Comparison of ENCODE assay signal across 1 cellular context in the genomic region with DNA sequence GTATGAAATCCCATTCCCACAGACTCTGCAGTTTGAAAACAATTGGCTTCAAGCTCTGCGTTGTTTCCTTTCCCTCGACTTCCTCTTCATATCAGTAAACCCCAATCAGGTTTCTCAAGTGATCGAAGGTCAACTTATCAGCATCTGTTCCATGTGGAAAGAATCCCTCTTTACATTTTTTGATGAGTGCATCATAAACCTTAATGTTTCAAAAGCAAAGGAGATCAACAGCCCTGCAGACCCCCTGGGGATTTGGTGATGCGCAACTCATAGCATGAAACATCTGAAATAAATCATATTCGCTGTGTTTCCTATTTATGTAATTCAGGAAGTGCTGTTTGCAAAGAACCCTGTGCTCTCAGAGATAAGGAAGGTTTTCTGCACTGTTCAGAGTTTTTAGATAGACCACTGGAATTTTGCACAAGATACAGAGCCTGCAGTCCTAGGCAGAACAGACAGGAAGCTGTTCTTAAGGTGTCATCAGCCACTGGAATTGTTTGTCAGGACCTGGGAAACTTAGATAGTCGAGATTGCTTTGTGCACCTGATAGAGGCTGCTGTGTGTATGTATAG.
TF ChIP-seq lines count a peak whose summit lies in the region.

No MANE protein-coding gene starts in this region.

TF ChIP-seq in HepG2, 621 proteins besides CTCF, POLR2A, EP300 and RAD21 (continued from another document):
- TF ChIP-seq, protein P1, sequence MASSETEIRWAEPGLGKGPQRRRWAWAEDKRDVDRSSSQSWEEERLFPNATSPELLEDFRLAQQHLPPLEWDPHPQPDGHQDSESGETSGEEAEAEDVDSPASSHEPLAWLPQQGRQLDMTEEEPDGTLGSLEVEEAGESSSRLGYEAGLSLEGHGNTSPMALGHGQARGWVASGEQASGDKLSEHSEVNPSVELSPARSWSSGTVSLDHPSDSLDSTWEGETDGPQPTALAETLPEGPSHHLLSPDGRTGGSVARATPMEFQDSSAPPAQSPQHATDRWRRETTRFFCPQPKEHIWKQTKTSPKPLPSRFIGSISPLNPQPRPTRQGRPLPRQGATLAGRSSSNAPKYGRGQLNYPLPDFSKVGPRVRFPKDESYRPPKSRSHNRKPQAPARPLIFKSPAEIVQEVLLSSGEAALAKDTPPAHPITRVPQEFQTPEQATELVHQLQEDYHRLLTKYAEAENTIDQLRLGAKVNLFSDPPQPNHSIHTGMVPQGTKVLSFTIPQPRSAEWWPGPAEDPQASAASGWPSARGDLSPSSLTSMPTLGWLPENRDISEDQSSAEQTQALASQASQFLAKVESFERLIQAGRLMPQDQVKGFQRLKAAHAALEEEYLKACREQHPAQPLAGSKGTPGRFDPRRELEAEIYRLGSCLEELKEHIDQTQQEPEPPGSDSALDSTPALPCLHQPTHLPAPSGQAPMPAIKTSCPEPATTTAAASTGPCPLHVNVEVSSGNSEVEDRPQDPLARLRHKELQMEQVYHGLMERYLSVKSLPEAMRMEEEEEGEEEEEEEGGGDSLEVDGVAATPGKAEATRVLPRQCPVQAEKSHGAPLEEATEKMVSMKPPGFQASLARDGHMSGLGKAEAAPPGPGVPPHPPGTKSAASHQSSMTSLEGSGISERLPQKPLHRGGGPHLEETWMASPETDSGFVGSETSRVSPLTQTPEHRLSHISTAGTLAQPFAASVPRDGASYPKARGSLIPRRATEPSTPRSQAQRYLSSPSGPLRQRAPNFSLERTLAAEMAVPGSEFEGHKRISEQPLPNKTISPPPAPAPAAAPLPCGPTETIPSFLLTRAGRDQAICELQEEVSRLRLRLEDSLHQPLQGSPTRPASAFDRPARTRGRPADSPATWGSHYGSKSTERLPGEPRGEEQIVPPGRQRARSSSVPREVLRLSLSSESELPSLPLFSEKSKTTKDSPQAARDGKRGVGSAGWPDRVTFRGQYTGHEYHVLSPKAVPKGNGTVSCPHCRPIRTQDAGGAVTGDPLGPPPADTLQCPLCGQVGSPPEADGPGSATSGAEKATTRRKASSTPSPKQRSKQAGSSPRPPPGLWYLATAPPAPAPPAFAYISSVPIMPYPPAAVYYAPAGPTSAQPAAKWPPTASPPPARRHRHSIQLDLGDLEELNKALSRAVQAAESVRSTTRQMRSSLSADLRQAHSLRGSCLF (CRISPR knock-in tag; IDR thresholded peaks at IDR 0.05; ENCODE audit: borderline replicate concordance), result no peak
- TF ChIP-seq ZSCAN12 (CRISPR knock-in tag; IDR thresholded peaks at IDR 0.05) (no peak), SRF (IDR thresholded peaks at IDR 0.05; ENCODE audit: low read depth, low read length) (no peak)
- TF ChIP-seq, protein P2, sequence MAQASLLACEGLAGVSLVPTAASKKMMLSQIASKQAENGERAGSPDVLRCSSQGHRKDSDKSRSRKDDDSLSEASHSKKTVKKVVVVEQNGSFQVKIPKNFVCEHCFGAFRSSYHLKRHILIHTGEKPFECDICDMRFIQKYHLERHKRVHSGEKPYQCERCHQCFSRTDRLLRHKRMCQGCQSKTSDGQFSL (CRISPR knock-in tag; IDR thresholded peaks at IDR 0.05), result no peak
